ENCODE assay signal across 14 cellular contexts in genomic region chr11:57320719-57321387, GRCh38. TPM values are rescaled to one million over a fixed set of nuclear protein-coding genes. Genes with fewer than 3 reads are reported as not detected.
DNase-seq lines count a peak whose midpoint lies in the region; ATAC-seq, FAIRE-seq and TF ChIP-seq lines count a peak whose summit lies in the region.
"Had no signal": no experiment of that assay in that cellular context is flagged by ENCODE, and none has a peak within 500 bp of the region (broad histone marks: within the 10 kb centered on the region; RNA-seq: fewer than 3 reads in every experiment).

No MANE protein-coding gene starts in this region.

- H3K27me3 ChIP-seq in AG04450 (ENCODE audit: control insufficient read depth, insufficient read depth, low read length) (no peaks in the 10 kb centered on the region), pancreas (no peaks in the 10 kb centered on the region)

- POLR2A ChIA-PET in AG04450 (lab: Yijun Ruan, JAX) (interaction anchor here (1.9 to 2.9 kb wide), 2 partner anchors 8 to 27 kb away, joined by 10 to 44 read pairs; no protein-coding TSS in a partner anchor), T-cell (lab: Charles Lee) (interaction anchor here in 1 of 2 donors (0.7 kb wide), 1 partner anchor 105 kb away, joined by 3 read pairs; no protein-coding TSS in a partner anchor)

- H3K9me3 ChIP-seq in AG04450 (ENCODE audit: control insufficient read depth, insufficient read depth, low read length), result no peaks in the 10 kb centered on the region; the same call in 1 of the 2 replicates
- H3K9me3 ChIP-seq in T-helper 17 cell (ENCODE audit: control insufficient read depth, low read length, poor library complexity, severe bottlenecking), result no peaks in the 10 kb centered on the region
- H3K9me3 ChIP-seq in pancreas, result no peaks in the 10 kb centered on the region

- H3K4me1 ChIP-seq in pancreas, result peaks cover 39 to 68% (median 48%) of the 10 kb centered on the region in 3 donors

- H3K4me3 ChIP-seq in AG04450 (ENCODE audit: low read depth, low read length), result peak overlapping the region; percentile 64; the same call in 1 of the 2 replicates
- H3K4me3 ChIP-seq in fibroblast of the aortic adventitia (ENCODE audit: low read depth, low read length), result peak overlapping the region; percentile 73
- peak overlapping the region in 2 of 4 donors; percentile 75 to 76 for H3K4me3 ChIP-seq in pancreas

- DNase-seq in AG04450 (ENCODE audit: low read depth, low spot score) (no peak), T-helper 17 cell (no peak), fibroblast of the aortic adventitia (ENCODE audit: low read depth) (no peak), pancreas (peak in 5 of 6 donors; percentile 45 to 65 (median 56)), T-cell (no peak), NOMO-1 treated with DMSO at 0.1 percent for 48 hours (lab: John Stamatoyannopoulos, UW; ENCODE audit: unreplicated experiment) (no peak)
- DNase-seq in activated T-helper 1 cell treated with anti-CD3 and anti-CD28 coated beads, Interleukin-12 subunit alpha, Interleukin-12 subunit beta, Interleukin-2, Interleukin-4 antibody, amounts not matched to agents 30 ng/mL and 10 ng/mL and 1 ng/mL, durations not matched to agents 14 hours and 24 hours and 36 hours (ENCODE audit: low spot score), result no peak
- DNase-seq: activated CD4-positive, alpha-beta T cell treated with anti-CD3 and anti-CD28 coated beads, Interleukin-2, amount 50 U/mL, for 4 hours; naive thymus-derived CD4-positive, alpha-beta T cell; NCI-H2171 treated with DMSO at 0.1 percent for 48 hours had no signal

- ATAC-seq in T-helper 17 cell, result no peak
- ATAC-seq in pancreas, result peak; percentile 12 to 19 (median 14)
- ATAC-seq in T-cell (replicated peaks in 1 of 4), result no peak
- ATAC-seq in GM19463 (IDR thresholded peaks at IDR 0.05; ENCODE audit: unreplicated experiment), result no peak
- ATAC-seq: naive thymus-derived CD4-positive, alpha-beta T cell had no signal

- H3K36me3 Mint-ChIP-seq in T-helper 17 cell (ENCODE audit: low read depth), result no peaks in the 10 kb centered on the region
- H3K36me3 Mint-ChIP-seq in T-cell, result peaks cover 6% of the 10 kb centered on the region
- H3K36me3 Mint-ChIP-seq in activated T-helper 1 cell treated with anti-CD3 and anti-CD28 coated beads, Interleukin-12 subunit alpha, Interleukin-12 subunit beta, Interleukin-2, Interleukin-4 antibody, amounts not matched to agents 30 ng/mL and 10 ng/mL and 1 ng/mL, durations not matched to agents 14 hours and 24 hours and 36 hours (ENCODE audit: low read depth), result peaks cover 14% of the 10 kb centered on the region

- peaks cover 0 to 19% (median 9%) of the 10 kb centered on the region in 3 donors for H3K36me3 ChIP-seq in pancreas

- H3K4me1 Mint-ChIP-seq in T-helper 17 cell (peaks cover 23% of the 10 kb centered on the region), T-cell (peaks cover 27 to 29% (median 29%) of the 10 kb centered on the region in 3 donors)
- peaks cover 39% of the 10 kb centered on the region for H3K4me1 Mint-ChIP-seq in activated T-helper 1 cell treated with anti-CD3 and anti-CD28 coated beads, Interleukin-12 subunit alpha, Interleukin-12 subunit beta, Interleukin-2, Interleukin-4 antibody, amounts not matched to agents 30 ng/mL and 10 ng/mL and 1 ng/mL, durations not matched to agents 14 hours and 24 hours and 36 hours (ENCODE audit: low read depth)

- H3K4me3 Mint-ChIP-seq in T-helper 17 cell, result no peak overlapping the region
- H3K4me3 Mint-ChIP-seq in T-cell, result no peak overlapping the region
- H3K4me3 Mint-ChIP-seq in activated T-helper 1 cell treated with anti-CD3 and anti-CD28 coated beads, Interleukin-12 subunit alpha, Interleukin-12 subunit beta, Interleukin-2, Interleukin-4 antibody, amounts not matched to agents 30 ng/mL and 10 ng/mL and 1 ng/mL, durations not matched to agents 14 hours and 24 hours and 36 hours, result no peak overlapping the region

- TF ChIP-seq CTCF in AG04450 (IDR thresholded peaks at IDR 0.05; ENCODE audit: low read depth, low read length), result no peak
- no peak for TF ChIP-seq CTCF in fibroblast of the aortic adventitia (IDR thresholded peaks at IDR 0.05; ENCODE audit: insufficient read depth, low read length)
- TF ChIP-seq CTCF in pancreas (IDR thresholded peaks at IDR 0.05), result no peak

- no peak overlapping the region for H3K27ac ChIP-seq in AG04450 (ENCODE audit: low read depth, low read length)
- H3K27ac ChIP-seq in pancreas, result peak overlapping the region in 3 of 4 donors; percentile 88 to 96 (median 89)

- H3K9me3 Mint-ChIP-seq in T-cell, result no peaks in the 10 kb centered on the region
- no peaks in the 10 kb centered on the region for H3K9me3 Mint-ChIP-seq in activated T-helper 1 cell treated with anti-CD3 and anti-CD28 coated beads, Interleukin-12 subunit alpha, Interleukin-12 subunit beta, Interleukin-2, Interleukin-4 antibody, amounts not matched to agents 30 ng/mL and 10 ng/mL and 1 ng/mL, durations not matched to agents 14 hours and 24 hours and 36 hours
- H3K9me3 Mint-ChIP-seq: naive thymus-derived CD4-positive, alpha-beta T cell had no signal

- no peaks in the 10 kb centered on the region for H3K27me3 Mint-ChIP-seq in T-helper 17 cell
- H3K27me3 Mint-ChIP-seq in T-cell, result no peaks in the 10 kb centered on the region
- no peaks in the 10 kb centered on the region for H3K27me3 Mint-ChIP-seq in activated T-helper 1 cell treated with anti-CD3 and anti-CD28 coated beads, Interleukin-12 subunit alpha, Interleukin-12 subunit beta, Interleukin-2, Interleukin-4 antibody, amounts not matched to agents 30 ng/mL and 10 ng/mL and 1 ng/mL, durations not matched to agents 14 hours and 24 hours and 36 hours (ENCODE audit: insufficient read depth)
- H3K27me3 Mint-ChIP-seq: naive thymus-derived CD4-positive, alpha-beta T cell had no signal

- FAIRE-seq in pancreas (lab: Jason Lieb, UNC), result no peak

- 37 to 48% methylated on average over 2 of the region's 2 CpGs for WGBS in pancreas, 2 donors

- intact Hi-C loops in pancreas (cut with DNase I), result no loop called here
- intact Hi-C loops in activated T-helper 1 cell treated with anti-CD3 and anti-CD28 coated beads, Interleukin-12 subunit alpha, Interleukin-12 subunit beta, Interleukin-2, Interleukin-4 antibody, amounts not matched to agents 30 ng/mL and 10 ng/mL and 1 ng/mL, durations not matched to agents 14 hours and 24 hours and 36 hours (cut with micrococcal nuclease), result loop anchor here (5.0 kb wide), 1 partner anchor 336 kb away; the partner anchor contains the start of gene CLP1

- H3K27ac Mint-ChIP-seq in T-helper 17 cell (peak overlapping the region; percentile 45), T-cell (no peak overlapping the region)
- H3K27ac Mint-ChIP-seq in activated T-helper 1 cell treated with anti-CD3 and anti-CD28 coated beads, Interleukin-12 subunit alpha, Interleukin-12 subunit beta, Interleukin-2, Interleukin-4 antibody, amounts not matched to agents 30 ng/mL and 10 ng/mL and 1 ng/mL, durations not matched to agents 14 hours and 24 hours and 36 hours, result no peak overlapping the region

- CTCF ChIA-PET in AG04450 (lab: Charles Lee) (interaction anchor here (0.6 to 2.9 kb wide), 2 partner anchors 72 to 1203 kb away, joined by 3 to 23 read pairs; no protein-coding TSS in a partner anchor), T-cell (lab: Charles Lee) (interaction anchor here (0.5 to 1.0 kb wide), 3 partner anchors 16 to 482 kb away, joined by 3 to 5 read pairs (median 4); no protein-coding TSS in a partner anchor)

RNA-seq across cellular contexts. Expression of gene TNKS1BP1, which starts 3.9 kb away (rescaled TPM):
- polyA plus RNA-seq in AG04450 (2011; rRNA removed) (59.4 and 63.8 TPM in 2 replicates), pancreas (100 to 1,000 TPM; 111 to 172 TPM)
- 76.8 and 78.0 TPM in 2 replicates for polyA minus RNA-seq in AG04450 (2011; rRNA and poly(A)+ RNA removed)
- total RNA-seq in T-helper 17 cell (10 to 100 TPM in 1 of 2 donors, 1 to 10 TPM in 1; 8.7 to 16.2 TPM), fibroblast of the aortic adventitia (ENCODE audit: low replicate concordance) (70.0 and 108 TPM in 2 replicates), pancreas (100 to 1,000 TPM in 1 of 6 donors, 10 to 100 TPM in 5; 63.4 to 109 (median 77.3) TPM), T-cell (10 to 100 TPM; 13.9 to 22.9 (median 18.9) TPM)
- total RNA-seq in activated T-helper 1 cell treated with anti-CD3 and anti-CD28 coated beads, Interleukin-12 subunit alpha, Interleukin-12 subunit beta, Interleukin-2, Interleukin-4 antibody, amounts not matched to agents 30 ng/mL and 10 ng/mL and 1 ng/mL, durations not matched to agents 14 hours and 24 hours and 36 hours, result 22.1 and 24.3 TPM in 2 replicates

RNA-seq across cellular contexts. Expression of gene SSRP1, which starts 14.8 kb away (rescaled TPM):
- polyA plus RNA-seq in AG04450 (2011; rRNA removed) (111 and 113 TPM in 2 replicates), pancreas (10 to 100 TPM; 20.5 to 41.8 TPM)
- 115 and 126 TPM in 2 replicates for polyA minus RNA-seq in AG04450 (2011; rRNA and poly(A)+ RNA removed)
- total RNA-seq in T-helper 17 cell (10 to 100 TPM; 46.4 to 47.2 TPM), fibroblast of the aortic adventitia (ENCODE audit: low replicate concordance) (60.7 and 83.2 TPM in 2 replicates), pancreas (10 to 100 TPM; 35.3 to 61.9 (median 45.4) TPM), T-cell (10 to 100 TPM; 50.2 to 78.1 (median 75.7) TPM)
- 235 and 239 TPM in 2 replicates for total RNA-seq in activated T-helper 1 cell treated with anti-CD3 and anti-CD28 coated beads, Interleukin-12 subunit alpha, Interleukin-12 subunit beta, Interleukin-2, Interleukin-4 antibody, amounts not matched to agents 30 ng/mL and 10 ng/mL and 1 ng/mL, durations not matched to agents 14 hours and 24 hours and 36 hours

RNA-seq across cellular contexts. Expression of gene P2RX3, which starts 17.3 kb away (rescaled TPM):
- polyA plus RNA-seq in AG04450 (2011; rRNA removed), result not detected in 2 replicates
- polyA minus RNA-seq in AG04450 (2011; rRNA and poly(A)+ RNA removed), result not detected in 2 replicates
- not detected for total RNA-seq in T-helper 17 cell
- total RNA-seq in fibroblast of the aortic adventitia (ENCODE audit: low replicate concordance), result not detected in 2 replicates
- under 1 TPM in 2 of 6 donors, not detected in 4; 0.16 TPM for total RNA-seq in pancreas
- polyA plus RNA-seq in pancreas, result under 1 TPM in 1 of 2 donors, not detected in 1; 0.07 TPM
- total RNA-seq in T-cell, result not detected
- total RNA-seq in activated T-helper 1 cell treated with anti-CD3 and anti-CD28 coated beads, Interleukin-12 subunit alpha, Interleukin-12 subunit beta, Interleukin-2, Interleukin-4 antibody, amounts not matched to agents 30 ng/mL and 10 ng/mL and 1 ng/mL, durations not matched to agents 14 hours and 24 hours and 36 hours, result not detected in 2 replicates
- total RNA-seq: aorta; HT1080; naive thymus-derived CD4-positive, alpha-beta T cell; SK-MEL-5 had no signal
- polyA plus RNA-seq: aorta; naive thymus-derived CD4-positive, alpha-beta T cell had no signal

Comparison
In these comparisons a context has a peak if more than half of its experiments do, and no peak if none do; other contexts are left out.
1. DNase-seq: peak in pancreas (5 of 6); none in AG04450 (single experiment), T-helper 17 cell (0 of 3), fibroblast of the aortic adventitia (single experiment), T-cell (0 of 34), NOMO-1 treated with DMSO at 0.1 percent for 48 hours (single experiment) and activated T-helper 1 cell treated with anti-CD3 and anti-CD28 coated beads, Interleukin-12 subunit alpha, Interleukin-12 subunit beta, Interleukin-2, Interleukin-4 antibody, amounts not matched to agents 30 ng/mL and 10 ng/mL and 1 ng/mL, durations not matched to agents 14 hours and 24 hours and 36 hours (single experiment).
2. ATAC-seq: peak in pancreas (4 of 4); none in T-helper 17 cell (single experiment), T-cell (0 of 4) and GM19463 (single experiment).